ENCODE assay signal across 9 cellular contexts in the genomic region with DNA sequence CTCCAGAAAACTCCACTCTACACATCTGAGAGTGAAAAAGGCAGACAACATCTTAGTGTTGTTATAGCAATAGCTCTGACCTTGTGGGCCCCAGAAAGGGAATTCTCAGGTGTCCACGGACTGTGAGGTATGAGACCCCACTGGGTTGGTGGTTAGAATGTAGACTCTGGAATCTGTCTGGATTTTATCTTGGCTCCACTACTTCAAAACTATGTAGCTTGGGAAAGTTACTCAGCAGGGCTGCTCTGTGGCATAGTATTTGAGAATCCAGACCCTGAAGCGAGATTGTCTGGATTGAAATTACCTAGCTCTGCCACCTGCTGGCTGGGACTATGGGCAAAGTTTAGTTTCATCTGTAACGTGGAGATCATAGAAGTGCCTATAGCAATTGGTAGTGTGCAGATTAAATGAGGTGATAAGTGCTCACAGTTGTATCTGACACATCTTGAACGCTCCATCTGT. TPM values are rescaled to one million over a fixed set of nuclear protein-coding genes. Genes with fewer than 3 reads are reported as not detected.
DNase-seq lines count a peak whose midpoint lies in the region; ATAC-seq and TF ChIP-seq lines count a peak whose summit lies in the region.
"Had no signal": no experiment of that assay in that cellular context is flagged by ENCODE, and none has a peak within 500 bp of the region (broad histone marks: within the 10 kb centered on the region; RNA-seq: fewer than 3 reads in every experiment).

No MANE protein-coding gene starts in this region.

- H3K9me3 ChIP-seq in effector memory CD4-positive, alpha-beta T cell (ENCODE audit: control insufficient read depth, low read length) = no peaks in the 10 kb centered on the region
- H3K9me3 ChIP-seq: SJSA1 had no signal

- H3K4me1 Mint-ChIP-seq in HFFc6 (ENCODE audit: low read depth) = no peaks in the 10 kb centered on the region

- no peaks in the 10 kb centered on the region for H3K27me3 ChIP-seq in effector memory CD4-positive, alpha-beta T cell (replicated peaks; ENCODE audit: control insufficient read depth, insufficient read depth, low read length, poor library complexity, severe bottlenecking)
- H3K27me3 ChIP-seq: SJSA1 had no signal

- no peak overlapping the region for H3K27ac Mint-ChIP-seq in HFFc6

- peaks cover 8% of the 10 kb centered on the region for H3K27me3 Mint-ChIP-seq in HFFc6 (ENCODE audit: insufficient read depth)

- H3K4me1 ChIP-seq in effector memory CD4-positive, alpha-beta T cell (ENCODE audit: control insufficient read depth, insufficient read depth, low read length, poor library complexity, severe bottlenecking) = peaks cover 19% of the 10 kb centered on the region
- H3K4me1 ChIP-seq: SJSA1 had no signal

- H3K4me3 Mint-ChIP-seq in HFFc6 = no peak overlapping the region

- H3K27ac ChIP-seq in effector memory CD4-positive, alpha-beta T cell (ENCODE audit: insufficient read depth, low read length, poor library complexity, severe bottlenecking) = no peak overlapping the region
- H3K27ac ChIP-seq: SJSA1 had no signal

- ATAC-seq in omental fat pad (ENCODE audit: low FRiP score) (peak; percentile 51), GM21367 (IDR thresholded peaks at IDR 0.05; ENCODE audit: unreplicated experiment) (no peak)

- TF ChIP-seq CTCF in HFFc6 (IDR thresholded peaks at IDR 0.05) = peak; percentile 63
- TF ChIP-seq CTCF in omental fat pad (IDR thresholded peaks at IDR 0.05) = no peak

- H3K36me3 ChIP-seq in effector memory CD4-positive, alpha-beta T cell (ENCODE audit: control insufficient read depth, insufficient read depth, low read length) = peaks cover 4% of the 10 kb centered on the region
- H3K36me3 ChIP-seq: SJSA1 had no signal

- no peaks in the 10 kb centered on the region for H3K36me3 Mint-ChIP-seq in HFFc6 (ENCODE audit: low read depth)

- H3K4me3 ChIP-seq in effector memory CD4-positive, alpha-beta T cell (ENCODE audit: insufficient read depth, low read depth, low read length, poor library complexity, severe bottlenecking) = no peak overlapping the region
- H3K4me3 ChIP-seq: SJSA1 had no signal

- DNase-seq in COLO668 (lab: John Stamatoyannopoulos, UW; ENCODE audit: unreplicated experiment) (peak; percentile 31), HFFc6 (peak; percentile 5), omental fat pad (ENCODE audit: low spot score) (no peak), cerebellar nuclear complex (lab: John Stamatoyannopoulos, UW) (no peak), NCI-H345 treated with DMSO at 0.1 percent for 48 hours (lab: John Stamatoyannopoulos, UW; ENCODE audit: unreplicated experiment) (no peak)
- DNase-seq in activated CD4-positive, CD25-positive, alpha-beta regulatory T cell treated with anti-CD3 and anti-CD28 coated beads, Interleukin-2, amount 50 U/mL, for 16 hours (ENCODE audit: low read depth, low spot score) = peak; percentile 27
- peak; percentile 23 to 44 (median 23) for DNase-seq in effector memory CD4-positive, alpha-beta T cell

- no peaks in the 10 kb centered on the region for H3K9me3 Mint-ChIP-seq in HFFc6

RNA-seq across cellular contexts. Expression of a gene that starts 25.8 kb away (rescaled TPM):
- total RNA-seq in HFFc6 (2021; fragmentation: NEBNext Ultra II Directional; extraction: Animal tissue kit (Norgen Biotek cat#: 25700)) = 10 to 100 TPM; 20.9 to 26.9 (median 25.7) TPM
- 10 to 100 TPM; 26.3 to 39.5 (median 34.6) TPM for total RNA-seq in omental fat pad

Comparison
In these comparisons a context has a peak if more than half of its experiments do, and no peak if none do; other contexts are left out.
1. DNase-seq: peak in COLO668 (single experiment), HFFc6 (single experiment), activated CD4-positive, CD25-positive, alpha-beta regulatory T cell treated with anti-CD3 and anti-CD28 coated beads, Interleukin-2, amount 50 U/mL, for 16 hours (single experiment) and effector memory CD4-positive, alpha-beta T cell (3 of 3); none in omental fat pad (single experiment), cerebellar nuclear complex (0 of 2) and NCI-H345 treated with DMSO at 0.1 percent for 48 hours (single experiment).